9 cellular contexts compared by ENCODE assay signal in genomic region chr7:129615018-129615417, GRCh38. TPM values are rescaled to one million over a fixed set of nuclear protein-coding genes. Genes with fewer than 3 reads are reported as not detected.
A peak's percentile ranks its signal among the peaks of the same experiment; 100 is the strongest.
DNase-seq lines count a peak whose midpoint lies in the region; ATAC-seq and TF ChIP-seq lines count a peak whose summit lies in the region.
"Had no signal": no experiment of that assay in that cellular context is flagged by ENCODE, and none has a peak within 500 bp of the region (broad histone marks: within the 10 kb centered on the region; RNA-seq: fewer than 3 reads in every experiment).

No MANE protein-coding gene starts in this region.

- CTCF ChIA-PET in MCF 10A (lab: Yijun Ruan, JAX), result interaction anchor here (0.6 to 3.2 kb wide), 5 partner anchors 20 to 397 kb away, joined by 3 to 15 read pairs (median 3); no protein-coding TSS in a partner anchor

- H3K27me3 Mint-ChIP-seq in MCF 10A (ENCODE audit: insufficient read depth, unreplicated experiment), result no peaks in the 10 kb centered on the region
- H3K27me3 Mint-ChIP-seq in activated T-cell treated with anti-CD3 and anti-CD28 coated beads, Interleukin-2, amount 50 U/mL, for 72 hours (ENCODE audit: low read depth), result no peaks in the 10 kb centered on the region
- no peaks in the 10 kb centered on the region for H3K27me3 Mint-ChIP-seq in stimulated activated naive B cell treated with anti-CD40 and anti-IgM and Interleukin-4, amounts not matched to agents 10 μg/mL and 1 μg/mL and 100 μg/mL, for 72 hours

- H3K4me1 Mint-ChIP-seq in MCF 10A (ENCODE audit: insufficient read depth, unreplicated experiment), result peaks cover 24% of the 10 kb centered on the region
- peaks cover 68% of the 10 kb centered on the region for H3K4me1 Mint-ChIP-seq in activated T-cell treated with anti-CD3 and anti-CD28 coated beads, Interleukin-2, amount 50 U/mL, for 72 hours (ENCODE audit: low read depth)
- peaks cover 36 to 59% of the 10 kb centered on the region in 2 donors for H3K4me1 Mint-ChIP-seq in stimulated activated naive B cell treated with anti-CD40 and anti-IgM and Interleukin-4, amounts not matched to agents 10 μg/mL and 1 μg/mL and 100 μg/mL, for 72 hours

- BruUV-seq in MCF 10A (replicated peaks; lab: Mats Ljungman, UMichigan), result no TSS peak

- no peaks in the 10 kb centered on the region for H3K36me3 ChIP-seq in breast epithelium

- H3K27me3 ChIP-seq in breast epithelium (no peaks in the 10 kb centered on the region), HL-60 (ENCODE audit: insufficient read depth, poor library complexity, severe bottlenecking) (no peaks in the 10 kb centered on the region)

- no peak overlapping the region for H3K4me3 Mint-ChIP-seq in MCF 10A (ENCODE audit: unreplicated experiment)
- peak overlapping the region; percentile 20 to 57 for H3K4me3 Mint-ChIP-seq in activated T-cell treated with anti-CD3 and anti-CD28 coated beads, Interleukin-2, amount 50 U/mL, for 72 hours
- no peak overlapping the region for H3K4me3 Mint-ChIP-seq in stimulated activated naive B cell treated with anti-CD40 and anti-IgM and Interleukin-4, amounts not matched to agents 10 μg/mL and 1 μg/mL and 100 μg/mL, for 72 hours

- no peak overlapping the region for H3K27ac Mint-ChIP-seq in MCF 10A (ENCODE audit: low read depth, unreplicated experiment)
- peak overlapping the region; percentile 36 for H3K27ac Mint-ChIP-seq in activated T-cell treated with anti-CD3 and anti-CD28 coated beads, Interleukin-2, amount 50 U/mL, for 72 hours
- H3K27ac Mint-ChIP-seq in stimulated activated naive B cell treated with anti-CD40 and anti-IgM and Interleukin-4, amounts not matched to agents 10 μg/mL and 1 μg/mL and 100 μg/mL, for 72 hours, result no peak overlapping the region

- DNase-seq in MCF 10A (ENCODE audit: unreplicated experiment) (peak; percentile 51), breast epithelium (ENCODE audit: low spot score in 2 of 2) (no peak), HL-60 (ENCODE audit: low read depth in 1 of 2, low spot score in 1 of 2) (peak; percentile 68 to 87), 8988T (no peak)
- DNase-seq in activated T-cell treated with anti-CD3 and anti-CD28 coated beads, Interleukin-2, amount 50 U/mL, for 72 hours, result peak; percentile 36 to 47
- no peak for DNase-seq in stimulated activated naive B cell treated with anti-CD40 and anti-IgM and Interleukin-4, amounts not matched to agents 10 μg/mL and 1 μg/mL and 100 μg/mL, for 72 hours
- no peak for DNase-seq in central memory CD4-positive, alpha-beta T cell
- DNase-seq: DMS53 had no signal

- H3K4me3 ChIP-seq in breast epithelium (no peak overlapping the region), HL-60 (replicated peaks; ENCODE audit: insufficient read depth, low read length) (no peak overlapping the region)

- intact Hi-C loops in MCF 10A (cut with micrococcal nuclease), result no loop called here
- intact Hi-C loops in breast epithelium (cut with DNase I; ENCODE audit: low total_unique reads), result no loop called here

- POLR2A ChIA-PET in MCF 10A (lab: Yijun Ruan, JAX), result interaction anchor here (0.6 to 1.9 kb wide), 6 partner anchors 9 to 336 kb away, joined by 3 to 8 read pairs (median 4); no protein-coding TSS in a partner anchor

- no peak overlapping the region for H3K27ac ChIP-seq in breast epithelium
- H3K27ac ChIP-seq in HL-60 (replicated peaks), result peak overlapping the region; percentile 97

- no peaks in the 10 kb centered on the region for H3K36me3 Mint-ChIP-seq in MCF 10A (ENCODE audit: insufficient read depth, unreplicated experiment)
- peaks cover 7 to 8% of the 10 kb centered on the region in 2 donors for H3K36me3 Mint-ChIP-seq in activated T-cell treated with anti-CD3 and anti-CD28 coated beads, Interleukin-2, amount 50 U/mL, for 72 hours (ENCODE audit: insufficient read depth in 2 of 2)
- peaks cover 13 to 16% of the 10 kb centered on the region in 2 donors for H3K36me3 Mint-ChIP-seq in stimulated activated naive B cell treated with anti-CD40 and anti-IgM and Interleukin-4, amounts not matched to agents 10 μg/mL and 1 μg/mL and 100 μg/mL, for 72 hours

- no peak for TF ChIP-seq CTCF in MCF 10A (IDR thresholded peaks at IDR 0.05; ENCODE audit: unreplicated experiment)
- TF ChIP-seq CTCF in breast epithelium (IDR thresholded peaks at IDR 0.05), result no peak
- TF ChIP-seq CTCF in HL-60 (IDR thresholded peaks at IDR 0.05; ENCODE audit: insufficient read depth, low read length), result no peak

- TF ChIP-seq POLR2A in breast epithelium (IDR thresholded peaks at IDR 0.05), result no peak

- peak; percentile 39 to 50 for ATAC-seq in activated T-cell treated with anti-CD3 and anti-CD28 coated beads, Interleukin-2, amount 50 U/mL, for 72 hours (replicated peaks in 1 of 2)
- ATAC-seq in stimulated activated naive B cell treated with anti-CD40 and anti-IgM and Interleukin-4, amounts not matched to agents 10 μg/mL and 1 μg/mL and 100 μg/mL, for 72 hours (replicated peaks), result peak; percentile 16 to 22
- ATAC-seq in HG03045 (IDR thresholded peaks at IDR 0.05; ENCODE audit: unreplicated experiment), result no peak

- H3K9me3 Mint-ChIP-seq in MCF 10A (ENCODE audit: unreplicated experiment), result no peaks in the 10 kb centered on the region
- H3K9me3 Mint-ChIP-seq in activated T-cell treated with anti-CD3 and anti-CD28 coated beads, Interleukin-2, amount 50 U/mL, for 72 hours, result no peaks in the 10 kb centered on the region
- H3K9me3 Mint-ChIP-seq in stimulated activated naive B cell treated with anti-CD40 and anti-IgM and Interleukin-4, amounts not matched to agents 10 μg/mL and 1 μg/mL and 100 μg/mL, for 72 hours, result no peaks in the 10 kb centered on the region

- no peaks in the 10 kb centered on the region for H3K9me3 ChIP-seq in breast epithelium

- no peaks in the 10 kb centered on the region for H3K4me1 ChIP-seq in breast epithelium

RNA-seq across cellular contexts. Expression of gene NRF1, which starts 3.5 kb away (rescaled TPM):
- total RNA-seq in MCF 10A (2022) (18.4 and 21.4 TPM in 2 replicates), breast epithelium (10 to 100 TPM; 24.5 to 29.2 (median 27.2) TPM)
- total RNA-seq in activated T-cell treated with anti-CD3 and anti-CD28 coated beads, Interleukin-2, amount 50 U/mL, for 72 hours, result 10 to 100 TPM; 22.1 to 25.1 TPM

Comparison
In these comparisons a context has a peak if more than half of its experiments do, and no peak if none do; other contexts are left out.
1. DNase-seq: peak in MCF 10A (single experiment), HL-60 (2 of 2) and activated T-cell treated with anti-CD3 and anti-CD28 coated beads, Interleukin-2, amount 50 U/mL, for 72 hours (2 of 2); none in breast epithelium (0 of 2), stimulated activated naive B cell treated with anti-CD40 and anti-IgM and Interleukin-4, amounts not matched to agents 10 μg/mL and 1 μg/mL and 100 μg/mL, for 72 hours (single experiment), central memory CD4-positive, alpha-beta T cell (single experiment) and 8988T (single experiment).
2. H3K4me3 Mint-ChIP-seq: peak in activated T-cell treated with anti-CD3 and anti-CD28 coated beads, Interleukin-2, amount 50 U/mL, for 72 hours (2 of 2); none in MCF 10A (single experiment) and stimulated activated naive B cell treated with anti-CD40 and anti-IgM and Interleukin-4, amounts not matched to agents 10 μg/mL and 1 μg/mL and 100 μg/mL, for 72 hours (0 of 2).